17 cellular contexts compared by ENCODE assay signal in genomic region chr7:141335164-141335563, GRCh38.
DNase-seq lines count a peak whose midpoint lies in the region; ATAC-seq and TF ChIP-seq lines count a peak whose summit lies in the region.
"Had no signal": no experiment of that assay in that cellular context is flagged by ENCODE, and none has a peak within 500 bp of the region (broad histone marks: within the 10 kb centered on the region; RNA-seq: fewer than 3 reads in every experiment).

No MANE protein-coding gene starts in this region.

- 91 to 100% methylated on average over 2 to 4 of the region's 4 CpGs for WGBS in endodermal cell (ENCODE audit: insufficient coverage in 1 of 2, insufficient read length in 1 of 2), 2 experiments

- H3K9me3 ChIP-seq in endodermal cell (ENCODE audit: control insufficient read depth, low read length): no peaks in the 10 kb centered on the region
- H3K9me3 ChIP-seq: BLaER1 treated with 17β-estradiol and CSF1 and Interleukin-3, amounts not matched to agents 10 nM and 100 nM had no signal

- no peaks in the 10 kb centered on the region for H3K27me3 Mint-ChIP-seq in endodermal cell (ENCODE audit: insufficient read depth)

- no peaks in the 10 kb centered on the region for H3K4me1 ChIP-seq in endodermal cell (ENCODE audit: control insufficient read depth, insufficient read depth, low read length)
- H3K4me1 ChIP-seq: BLaER1 treated with 17β-estradiol and CSF1 and Interleukin-3, amounts not matched to agents 10 nM and 100 nM had no signal

- DNase-seq in NCI-H345 (lab: John Stamatoyannopoulos, UW) (peak; percentile 33), NCI-H345 treated with DMSO at 0.1 percent for 48 hours (lab: John Stamatoyannopoulos, UW; ENCODE audit: unreplicated experiment) (no peak), RPMI8226 (peak; percentile 60), endodermal cell (peak; percentile 68), kidney glomerular epithelial cell (lab: John Stamatoyannopoulos, UW) (no peak)
- no peak for DNase-seq in activated effector memory CD4-positive, alpha-beta T cell treated with Interleukin-2 at 50 U/mL for 16 hours
- DNase-seq: 8988T; AML-193; Calu3; CD4-positive, alpha-beta T cell; DMS 273 treated with DMSO at 0.1 percent for 48 hours; EL; KG1 had no signal

- no peak overlapping the region for H3K9ac ChIP-seq in endodermal cell (ENCODE audit: extremely low read depth, low read length, poor library complexity, severe bottlenecking)
- H3K9ac ChIP-seq: BLaER1 treated with 17β-estradiol and CSF1 and Interleukin-3, amounts not matched to agents 10 nM and 100 nM had no signal

- TF ChIP-seq CTCF in endodermal cell (conservative IDR thresholded peaks at IDR 0.05): peak; percentile 69

- H3K36me3 Mint-ChIP-seq in endodermal cell (ENCODE audit: low read depth): no peaks in the 10 kb centered on the region
- H3K36me3 Mint-ChIP-seq: IgD-negative memory B cell had no signal

- no peaks in the 10 kb centered on the region for H3K36me3 ChIP-seq in endodermal cell (ENCODE audit: control insufficient read depth, insufficient read depth, low read length)
- H3K36me3 ChIP-seq: BLaER1 treated with 17β-estradiol and CSF1 and Interleukin-3, amounts not matched to agents 10 nM and 100 nM had no signal

- ATAC-seq in HG03108 (IDR thresholded peaks at IDR 0.05; ENCODE audit: unreplicated experiment): no peak
- ATAC-seq: HCT116 had no signal

- no peak overlapping the region for H3K4me3 ChIP-seq in endodermal cell (ENCODE audit: low read length)
- H3K4me3 ChIP-seq: BLaER1 treated with 17β-estradiol and CSF1 and Interleukin-3, amounts not matched to agents 10 nM and 100 nM had no signal

- H3K4me1 Mint-ChIP-seq in endodermal cell: peaks cover 4% of the 10 kb centered on the region
- H3K4me1 Mint-ChIP-seq: IgD-negative memory B cell had no signal

- no peak overlapping the region for H3K27ac ChIP-seq in endodermal cell (ENCODE audit: low read depth, low read length)
- H3K27ac ChIP-seq: BLaER1 treated with 17β-estradiol and CSF1 and Interleukin-3, amounts not matched to agents 10 nM and 100 nM had no signal

- H3K27me3 ChIP-seq in endodermal cell (ENCODE audit: control insufficient read depth, insufficient read depth, low read length, poor library complexity, severe bottlenecking): no peaks in the 10 kb centered on the region
- H3K27me3 ChIP-seq: BLaER1 treated with 17β-estradiol and CSF1 and Interleukin-3, amounts not matched to agents 10 nM and 100 nM had no signal

- no peak overlapping the region for H3K27ac Mint-ChIP-seq in endodermal cell
- H3K27ac Mint-ChIP-seq: CD4-positive, alpha-beta T cell; IgD-negative memory B cell had no signal

- no peak overlapping the region for H3K4me3 Mint-ChIP-seq in endodermal cell
- H3K4me3 Mint-ChIP-seq: CD4-positive, alpha-beta T cell; IgD-negative memory B cell had no signal

- H3K9me3 Mint-ChIP-seq in endodermal cell: peaks cover 2% of the 10 kb centered on the region

Comparison
In these comparisons a context has a peak if more than half of its experiments do, and no peak if none do; other contexts are left out.
1. DNase-seq: peak in NCI-H345 (single experiment), RPMI8226 (single experiment) and endodermal cell (single experiment); none in NCI-H345 treated with DMSO at 0.1 percent for 48 hours (single experiment), kidney glomerular epithelial cell (single experiment) and activated effector memory CD4-positive, alpha-beta T cell treated with Interleukin-2 at 50 U/mL for 16 hours (single experiment).